ENCODE assay signal across 8 cellular contexts in the genomic region with DNA sequence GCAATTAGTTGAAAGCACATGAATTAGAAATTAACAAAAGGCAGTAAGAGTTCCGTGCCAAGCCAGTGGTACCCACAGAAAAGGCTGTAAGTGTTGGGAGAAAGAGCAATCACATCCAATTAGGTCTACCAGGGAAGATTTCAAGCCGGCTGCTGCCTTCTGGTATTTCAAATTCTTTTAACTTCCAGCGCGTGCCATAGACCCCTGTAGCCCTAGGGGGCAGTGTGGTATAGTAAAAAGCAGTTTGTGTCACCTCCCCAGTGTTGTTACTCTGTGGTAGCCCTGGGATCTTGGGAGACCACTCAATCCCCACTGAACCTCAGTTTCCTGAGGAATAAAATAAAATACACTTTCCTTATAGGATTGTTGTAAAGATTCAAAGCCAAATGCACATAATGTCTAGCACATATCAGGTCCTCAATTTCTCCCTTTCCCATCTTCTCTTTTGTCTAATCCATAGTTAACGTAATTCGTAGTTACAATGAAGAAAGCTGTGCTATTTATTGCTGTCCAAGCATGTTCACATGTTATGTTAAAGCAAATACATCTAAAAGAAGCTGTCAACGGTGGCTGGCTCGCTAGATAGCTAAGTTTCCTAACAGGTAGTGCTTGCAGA.
DNase-seq lines count a peak whose midpoint lies in the region; ATAC-seq, FAIRE-seq and TF ChIP-seq lines count a peak whose summit lies in the region.

No MANE protein-coding gene starts in this region.

- H3K4me1 Mint-ChIP-seq in astrocyte (ENCODE audit: low read depth, unreplicated experiment) = peaks cover 3% of the 10 kb centered on the region

- peak; percentile 85 for TF ChIP-seq CTCF in astrocyte (IDR thresholded peaks at IDR 0.05; ENCODE audit: insufficient read depth, low read depth, low read length)

- no peak overlapping the region for H3K27ac Mint-ChIP-seq in astrocyte (ENCODE audit: unreplicated experiment)

- H3K9me3 ChIP-seq in astrocyte (ENCODE audit: insufficient read depth, low read depth, low read length) = no peaks in the 10 kb centered on the region

- no peak overlapping the region for H3K9ac ChIP-seq in astrocyte (ENCODE audit: low read length)

- FAIRE-seq in astrocyte (lab: Jason Lieb, UNC) = no peak

- H3K4me3 ChIP-seq in astrocyte (ENCODE audit: insufficient read depth, low read depth, low read length) = no peak overlapping the region

- ATAC-seq in HG02610 (IDR thresholded peaks at IDR 0.05; ENCODE audit: unreplicated experiment) (peak; percentile 79), HG02571 (IDR thresholded peaks at IDR 0.05; ENCODE audit: unreplicated experiment) (no peak)

- peak overlapping the region; percentile 0 for H3K4me2 ChIP-seq in astrocyte (ENCODE audit: low read length)

- peaks cover 2% of the 10 kb centered on the region for H3K27me3 ChIP-seq in astrocyte (ENCODE audit: insufficient read depth, low read length)

- H3K36me3 ChIP-seq in astrocyte (ENCODE audit: insufficient read depth, low read length) = no peaks in the 10 kb centered on the region

- no peaks in the 10 kb centered on the region for H3K4me1 ChIP-seq in astrocyte (ENCODE audit: insufficient read depth, low read length)

- no peaks in the 10 kb centered on the region for H3K79me2 ChIP-seq in astrocyte (ENCODE audit: insufficient read depth, low read length)

- no peaks in the 10 kb centered on the region for H4K20me1 ChIP-seq in astrocyte (ENCODE audit: insufficient read depth, low read length)

- no peak overlapping the region for H3K27ac ChIP-seq in astrocyte (ENCODE audit: low read depth, low read length)

- H3K4me3 Mint-ChIP-seq in astrocyte (ENCODE audit: unreplicated experiment) = no peak overlapping the region

- no peaks in the 10 kb centered on the region for H3K9me3 Mint-ChIP-seq in astrocyte (ENCODE audit: unreplicated experiment)

- H2AFZ ChIP-seq in astrocyte (ENCODE audit: low read depth, low read length) = no peak overlapping the region

- peaks cover 8% of the 10 kb centered on the region for H3K27me3 Mint-ChIP-seq in astrocyte (ENCODE audit: low read depth, unreplicated experiment)

- H3K36me3 Mint-ChIP-seq in astrocyte (ENCODE audit: low read depth, unreplicated experiment) = no peaks in the 10 kb centered on the region

- DNase-seq in stimulated activated CD4-positive, alpha-beta T cell treated with anti-CD3 and anti-CD28 coated beads, TNF-alpha, amount 100 ng/mL, for 48 hours (ENCODE audit: low read depth in 3 of 3) = peak in 2 of 3 donors; percentile 1 to 2
- DNase-seq in stimulated activated CD4-positive, alpha-beta T cell treated with anti-CD3 and anti-CD28 coated beads, Interleukin-4, amount 100 ng/mL, for 4 hours = no peak
- peak; percentile 93 for DNase-seq in NCI-H1105 (lab: John Stamatoyannopoulos, UW)
- peak; percentile 13 for DNase-seq in astrocyte (ENCODE audit: low read depth)
- DNase-seq in left kidney (ENCODE audit: low read depth, low spot score) = peak; percentile 80
- DNase-seq in T1000 (lab: John Stamatoyannopoulos, UW) = no peak

Comparison
In these comparisons a context has a peak if more than half of its experiments do, and no peak if none do; other contexts are left out.
1. DNase-seq: peak in stimulated activated CD4-positive, alpha-beta T cell treated with anti-CD3 and anti-CD28 coated beads, TNF-alpha, amount 100 ng/mL, for 48 hours (2 of 3), NCI-H1105 (single experiment), astrocyte (single experiment) and left kidney (single experiment); none in stimulated activated CD4-positive, alpha-beta T cell treated with anti-CD3 and anti-CD28 coated beads, Interleukin-4, amount 100 ng/mL, for 4 hours (0 of 2) and T1000 (single experiment).